In genomic region chr14:74932401-74932901, GRCh38 we compare ENCODE assay signal across 1 cellular context.
TF ChIP-seq lines count a peak whose summit lies in the region.

No MANE protein-coding gene starts in this region.

TF ChIP-seq in HepG2, 621 proteins besides CTCF, POLR2A, EP300 and RAD21 (continues in another document):
- TF ChIP-seq AHDC1 (CRISPR knock-in tag; IDR thresholded peaks at IDR 0.05; ENCODE audit: borderline replicate concordance) (peak; percentile 44; the same call in 1 of the 2 replicates), ZNF703 (CRISPR knock-in tag; IDR thresholded peaks at IDR 0.05; ENCODE audit: borderline replicate concordance) (no peak), HOMEZ (CRISPR knock-in tag; IDR thresholded peaks at IDR 0.05; ENCODE audit: low read depth) (no peak), CREM (IDR thresholded peaks at IDR 0.05) (no peak), CREM (CRISPR knock-in tag; IDR thresholded peaks at IDR 0.05) (no peak), MEF2D (CRISPR knock-in tag; IDR thresholded peaks at IDR 0.05) (no peak), SMARCC2 (IDR thresholded peaks at IDR 0.05) (no peak), ZNF598 (CRISPR knock-in tag; IDR thresholded peaks at IDR 0.05; ENCODE audit: borderline replicate concordance) (no peak), GABPA (IDR thresholded peaks at IDR 0.05; ENCODE audit: low read depth, low read length) (no peak), GABPA (CRISPR knock-in tag; IDR thresholded peaks at IDR 0.05; ENCODE audit: low read depth) (peak; percentile 56), ZC3H4 (CRISPR knock-in tag; IDR thresholded peaks at IDR 0.05; ENCODE audit: borderline replicate concordance) (no peak), FOXJ3 (CRISPR knock-in tag; IDR thresholded peaks at IDR 0.05; ENCODE audit: borderline replicate concordance) (0 out of 2 replicates have a peak, but pooled peaks have one; percentile 22), MYPOP (CRISPR knock-in tag; IDR thresholded peaks at IDR 0.05) (no peak), ZNF547 (CRISPR knock-in tag; IDR thresholded peaks at IDR 0.05) (no peak), TBX3 (IDR thresholded peaks at IDR 0.05; ENCODE audit: borderline replicate concordance) (no peak), PAX8 (CRISPR knock-in tag; IDR thresholded peaks at IDR 0.05; ENCODE audit: borderline replicate concordance) (no peak), ZNF790 (CRISPR knock-in tag; IDR thresholded peaks at IDR 0.05; ENCODE audit: borderline replicate concordance) (no peak), ETV6 (CRISPR knock-in tag; conservative IDR thresholded peaks at IDR 0.05) (no peak), GLMP (CRISPR knock-in tag; IDR thresholded peaks at IDR 0.05; ENCODE audit: borderline replicate concordance) (no peak), YEATS4 (CRISPR knock-in tag; IDR thresholded peaks at IDR 0.05; ENCODE audit: borderline replicate concordance) (0 out of 2 replicates have a peak, but pooled peaks have one; percentile 25), ZNF747 (CRISPR knock-in tag; IDR thresholded peaks at IDR 0.05; ENCODE audit: borderline replicate concordance) (no peak), ZNF616 (CRISPR knock-in tag; IDR thresholded peaks at IDR 0.05; ENCODE audit: low read depth) (no peak), PLRG1 (conservative IDR thresholded peaks at IDR 0.05) (no peak), SAFB2 (CRISPR knock-in tag; IDR thresholded peaks at IDR 0.05; ENCODE audit: borderline replicate concordance, low read depth) (no peak), ZNF816 (CRISPR knock-in tag; IDR thresholded peaks at IDR 0.05; ENCODE audit: borderline replicate concordance) (no peak), SATB2 (CRISPR knock-in tag; IDR thresholded peaks at IDR 0.05) (no peak), ZNF878 (CRISPR knock-in tag; IDR thresholded peaks at IDR 0.05) (no peak), RXRB (CRISPR knock-in tag; IDR thresholded peaks at IDR 0.05; ENCODE audit: borderline replicate concordance) (peak; percentile 26; the same call in 1 of the 2 replicates), ZNF556 (CRISPR knock-in tag; IDR thresholded peaks at IDR 0.05; ENCODE audit: borderline replicate concordance) (no peak), FOXA3 (CRISPR knock-in tag; IDR thresholded peaks at IDR 0.05) (peak; percentile 26; the same call in 1 of the 2 replicates), PATZ1 (CRISPR knock-in tag; IDR thresholded peaks at IDR 0.05) (no peak), IKZF4 (CRISPR knock-in tag; IDR thresholded peaks at IDR 0.05; ENCODE audit: borderline replicate concordance, low read depth, not compliant biosample characterization) (no peak), ZNF75D (CRISPR knock-in tag; IDR thresholded peaks at IDR 0.05; ENCODE audit: borderline replicate concordance) (no peak)
- TF ChIP-seq, protein P1, sequence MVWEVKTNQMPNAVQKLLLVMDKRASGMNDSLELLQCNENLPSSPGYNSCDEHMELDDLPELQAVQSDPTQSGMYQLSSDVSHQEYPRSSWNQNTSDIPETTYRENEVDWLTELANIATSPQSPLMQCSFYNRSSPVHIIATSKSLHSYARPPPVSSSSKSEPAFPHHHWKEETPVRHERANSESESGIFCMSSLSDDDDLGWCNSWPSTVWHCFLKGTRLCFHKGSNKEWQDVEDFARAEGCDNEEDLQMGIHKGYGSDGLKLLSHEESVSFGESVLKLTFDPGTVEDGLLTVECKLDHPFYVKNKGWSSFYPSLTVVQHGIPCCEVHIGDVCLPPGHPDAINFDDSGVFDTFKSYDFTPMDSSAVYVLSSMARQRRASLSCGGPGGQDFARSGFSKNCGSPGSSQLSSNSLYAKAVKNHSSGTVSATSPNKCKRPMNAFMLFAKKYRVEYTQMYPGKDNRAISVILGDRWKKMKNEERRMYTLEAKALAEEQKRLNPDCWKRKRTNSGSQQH (CRISPR knock-in tag; IDR thresholded peaks at IDR 0.05; ENCODE audit: low read depth), result 0 out of 2 replicates have a peak, but pooled peaks have one; percentile 28
- TF ChIP-seq, protein P2, sequence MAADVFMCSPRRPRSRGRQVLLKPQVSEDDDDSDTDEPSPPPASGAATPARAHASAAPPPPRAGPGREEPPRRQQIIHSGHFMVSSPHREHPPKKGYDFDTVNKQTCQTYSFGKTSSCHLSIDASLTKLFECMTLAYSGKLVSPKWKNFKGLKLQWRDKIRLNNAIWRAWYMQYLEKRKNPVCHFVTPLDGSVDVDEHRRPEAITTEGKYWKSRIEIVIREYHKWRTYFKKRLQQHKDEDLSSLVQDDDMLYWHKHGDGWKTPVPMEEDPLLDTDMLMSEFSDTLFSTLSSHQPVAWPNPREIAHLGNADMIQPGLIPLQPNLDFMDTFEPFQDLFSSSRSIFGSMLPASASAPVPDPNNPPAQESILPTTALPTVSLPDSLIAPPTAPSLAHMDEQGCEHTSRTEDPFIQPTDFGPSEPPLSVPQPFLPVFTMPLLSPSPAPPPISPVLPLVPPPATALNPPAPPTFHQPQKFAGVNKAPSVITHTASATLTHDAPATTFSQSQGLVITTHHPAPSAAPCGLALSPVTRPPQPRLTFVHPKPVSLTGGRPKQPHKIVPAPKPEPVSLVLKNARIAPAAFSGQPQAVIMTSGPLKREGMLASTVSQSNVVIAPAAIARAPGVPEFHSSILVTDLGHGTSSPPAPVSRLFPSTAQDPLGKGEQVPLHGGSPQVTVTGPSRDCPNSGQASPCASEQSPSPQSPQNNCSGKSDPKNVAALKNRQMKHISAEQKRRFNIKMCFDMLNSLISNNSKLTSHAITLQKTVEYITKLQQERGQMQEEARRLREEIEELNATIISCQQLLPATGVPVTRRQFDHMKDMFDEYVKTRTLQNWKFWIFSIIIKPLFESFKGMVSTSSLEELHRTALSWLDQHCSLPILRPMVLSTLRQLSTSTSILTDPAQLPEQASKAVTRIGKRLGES (CRISPR knock-in tag; IDR thresholded peaks at IDR 0.05; ENCODE audit: borderline replicate concordance), result no peak
- TF ChIP-seq, protein P3, sequence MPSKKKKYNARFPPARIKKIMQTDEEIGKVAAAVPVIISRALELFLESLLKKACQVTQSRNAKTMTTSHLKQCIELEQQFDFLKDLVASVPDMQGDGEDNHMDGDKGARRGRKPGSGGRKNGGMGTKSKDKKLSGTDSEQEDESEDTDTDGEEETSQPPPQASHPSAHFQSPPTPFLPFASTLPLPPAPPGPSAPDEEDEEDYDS (CRISPR knock-in tag; IDR thresholded peaks at IDR 0.05), result 0 out of 2 replicates have a peak, but pooled peaks have one; percentile 6
- TF ChIP-seq, protein P4, sequence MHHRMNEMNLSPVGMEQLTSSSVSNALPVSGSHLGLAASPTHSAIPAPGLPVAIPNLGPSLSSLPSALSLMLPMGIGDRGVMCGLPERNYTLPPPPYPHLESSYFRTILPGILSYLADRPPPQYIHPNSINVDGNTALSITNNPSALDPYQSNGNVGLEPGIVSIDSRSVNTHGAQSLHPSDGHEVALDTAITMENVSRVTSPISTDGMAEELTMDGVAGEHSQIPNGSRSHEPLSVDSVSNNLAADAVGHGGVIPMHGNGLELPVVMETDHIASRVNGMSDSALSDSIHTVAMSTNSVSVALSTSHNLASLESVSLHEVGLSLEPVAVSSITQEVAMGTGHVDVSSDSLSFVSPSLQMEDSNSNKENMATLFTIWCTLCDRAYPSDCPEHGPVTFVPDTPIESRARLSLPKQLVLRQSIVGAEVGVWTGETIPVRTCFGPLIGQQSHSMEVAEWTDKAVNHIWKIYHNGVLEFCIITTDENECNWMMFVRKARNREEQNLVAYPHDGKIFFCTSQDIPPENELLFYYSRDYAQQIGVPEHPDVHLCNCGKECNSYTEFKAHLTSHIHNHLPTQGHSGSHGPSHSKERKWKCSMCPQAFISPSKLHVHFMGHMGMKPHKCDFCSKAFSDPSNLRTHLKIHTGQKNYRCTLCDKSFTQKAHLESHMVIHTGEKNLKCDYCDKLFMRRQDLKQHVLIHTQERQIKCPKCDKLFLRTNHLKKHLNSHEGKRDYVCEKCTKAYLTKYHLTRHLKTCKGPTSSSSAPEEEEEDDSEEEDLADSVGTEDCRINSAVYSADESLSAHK (CRISPR knock-in tag; IDR thresholded peaks at IDR 0.05; ENCODE audit: borderline replicate concordance), result no peak
